ENCODE assay signal across 10 cellular contexts in genomic region chr6:37515712-37516075, GRCh38. TPM values are rescaled to one million over a fixed set of nuclear protein-coding genes. Genes with fewer than 3 reads are reported as not detected.
DNase-seq lines count a peak whose midpoint lies in the region; ATAC-seq and TF ChIP-seq lines count a peak whose summit lies in the region.
"Had no signal": no experiment of that assay in that cellular context is flagged by ENCODE, and none has a peak within 500 bp of the region (broad histone marks: within the 10 kb centered on the region; RNA-seq: fewer than 3 reads in every experiment).

No MANE protein-coding gene starts in this region.

- ATAC-seq in GM19455 (IDR thresholded peaks at IDR 0.05; ENCODE audit: unreplicated experiment): no peak

- H3K4me3 ChIP-seq in esophagus (ENCODE audit: low read depth in 1 of 2, low read length in 2 of 2) (no peak overlapping the region), stomach (peak overlapping the region in 2 of 4 donors; percentile 7 to 14)
- H3K4me3 ChIP-seq: cardiac muscle cell had no signal

- intact Hi-C loops in stomach (cut with DNase I; ENCODE audit: low total_unique reads): no loop called here

- H3K27me3 ChIP-seq in esophagus (ENCODE audit: control insufficient read depth in 1 of 2, insufficient read depth in 2 of 2, low read length in 2 of 2) (no peaks in the 10 kb centered on the region), stomach (peaks cover 0 to 48% (median 24%) of the 10 kb centered on the region in 3 donors)

- TF ChIP-seq CTCF in RWPE1 (conservative IDR thresholded peaks at IDR 0.05; ENCODE audit: low read depth): no peak
- TF ChIP-seq CTCF in stomach (IDR thresholded peaks at IDR 0.05): no peak

- peak overlapping the region; percentile 97 for H3K27ac Mint-ChIP-seq in activated CD4-positive, alpha-beta T cell treated with anti-CD3 and anti-CD28 coated beads, Interleukin-2, amount 10 ng/mL, durations not matched to agents 7 days and 5 days

- H3K4me3 Mint-ChIP-seq in activated CD4-positive, alpha-beta T cell treated with anti-CD3 and anti-CD28 coated beads, Interleukin-2, amount 10 ng/mL, durations not matched to agents 7 days and 5 days: peak overlapping the region; percentile 83

- H3K4me1 ChIP-seq in esophagus (ENCODE audit: control insufficient read depth in 2 of 2, insufficient read depth in 2 of 2, low read length in 1 of 2) (peaks cover 0 to 20% of the 10 kb centered on the region in 2 donors), stomach (peaks cover 6 to 21% (median 17%) of the 10 kb centered on the region in 4 donors)

- peaks cover 17% of the 10 kb centered on the region for H3K36me3 Mint-ChIP-seq in activated CD4-positive, alpha-beta T cell treated with anti-CD3 and anti-CD28 coated beads, Interleukin-2, amount 10 ng/mL, durations not matched to agents 7 days and 5 days (ENCODE audit: low read depth)

- no peaks in the 10 kb centered on the region for H3K27me3 Mint-ChIP-seq in activated CD4-positive, alpha-beta T cell treated with anti-CD3 and anti-CD28 coated beads, Interleukin-2, amount 10 ng/mL, durations not matched to agents 7 days and 5 days

- H3K27ac ChIP-seq in RWPE1 (peak overlapping the region; percentile 58), esophagus (ENCODE audit: low read depth in 2 of 2, low read length in 1 of 2) (peak overlapping the region; percentile 29 to 59), stomach (peak overlapping the region; percentile 3 to 68 (median 53))
- H3K27ac ChIP-seq: cardiac muscle cell had no signal

- no peaks in the 10 kb centered on the region for H3K9me3 Mint-ChIP-seq in activated CD4-positive, alpha-beta T cell treated with anti-CD3 and anti-CD28 coated beads, Interleukin-2, amount 10 ng/mL, durations not matched to agents 7 days and 5 days

- CTCF ChIA-PET in activated CD4-positive, alpha-beta T cell treated with anti-CD3 and anti-CD28 coated beads, Interleukin-2, amount 10 ng/mL, durations not matched to agents 7 days and 5 days (lab: Charles Lee): interaction anchor here (1.1 to 2.8 kb wide), 7 partner anchors 9 to 98 kb away, joined by 3 to 13 read pairs (median 5); no protein-coding TSS in a partner anchor
- CTCF ChIA-PET in RWPE1 (lab: Yijun Ruan, JAX): interaction anchor here (0.5 kb wide), 1 partner anchor 190 kb away, joined by 6 read pairs; no protein-coding TSS in a partner anchor

- no peak for TF ChIP-seq POLR2A in stomach (IDR thresholded peaks at IDR 0.05)

- H3K36me3 ChIP-seq in esophagus (ENCODE audit: control insufficient read depth in 2 of 2, insufficient read depth in 2 of 2, low read length in 1 of 2): no peaks in the 10 kb centered on the region
- no peaks in the 10 kb centered on the region for H3K36me3 ChIP-seq in stomach
- H3K36me3 ChIP-seq: cardiac muscle cell had no signal

- peaks cover 72% of the 10 kb centered on the region for H3K4me1 Mint-ChIP-seq in activated CD4-positive, alpha-beta T cell treated with anti-CD3 and anti-CD28 coated beads, Interleukin-2, amount 10 ng/mL, durations not matched to agents 7 days and 5 days

- no peaks in the 10 kb centered on the region for H3K9me3 ChIP-seq in esophagus (ENCODE audit: control insufficient read depth in 2 of 2, insufficient read depth in 1 of 2, low read depth in 1 of 2, low read length in 1 of 2)
- peaks cover 0 to 7% (median 0%) of the 10 kb centered on the region in 4 donors for H3K9me3 ChIP-seq in stomach

- 43 to 51% methylated on average over 9 of the region's 9 CpGs for WGBS in esophagus, 2 donors
- 45 to 68% (median 57%) methylated on average over 9 of the region's 9 CpGs for WGBS in stomach, 5 donors

- POLR2A ChIA-PET in activated CD4-positive, alpha-beta T cell treated with anti-CD3 and anti-CD28 coated beads, Interleukin-2, amount 10 ng/mL, durations not matched to agents 7 days and 5 days (lab: Charles Lee): no interaction called here
- POLR2A ChIA-PET in RWPE1 (lab: Yijun Ruan, JAX; ENCODE audit: low non-redundant PET): no interaction called here

- no peak for TF ChIP-seq EP300 in stomach (IDR thresholded peaks at IDR 0.05)

- no peak for DNase-seq in activated CD4-positive, alpha-beta T cell treated with anti-CD3 and anti-CD28 coated beads, Interleukin-2, amount 10 ng/mL, durations not matched to agents 7 days and 5 days
- no peak for DNase-seq in activated CD4-positive, alpha-beta T cell treated with anti-CD3 and anti-CD28 coated beads for 1 hour
- DNase-seq in RWPE1 (ENCODE audit: low spot score) (no peak), stomach (no peak), kidney tubule cell (ENCODE audit: low spot score) (no peak), AG08395 (ENCODE audit: low spot score) (no peak)
- DNase-seq: stimulated activated CD4-positive, alpha-beta T cell treated with anti-CD3 and anti-CD28 coated beads, Interleukin-4, amount 100 ng/mL, for 24 hours had no signal

RNA-seq across cellular contexts. Expression of gene CCDC167, which starts 16.0 kb away (rescaled TPM):
- total RNA-seq in activated CD4-positive, alpha-beta T cell treated with anti-CD3 and anti-CD28 coated beads, Interleukin-2, amount 10 ng/mL, durations not matched to agents 7 days and 5 days: 10 to 100 TPM; 54.8 to 60.9 TPM
- polyA plus RNA-seq in esophagus: 10 to 100 TPM; 24.1 to 44.6 TPM
- 10 to 100 TPM in 3 of 5 donors, 1 to 10 TPM in 1, not detected in 1; 4.2 to 46.9 (median 28.8) TPM for total RNA-seq in stomach
- polyA plus RNA-seq in stomach: 10 to 100 TPM; 26.0 to 47.8 (median 42.5) TPM
